Comparison of ENCODE assay signal across 14 cellular contexts in the genomic region with DNA sequence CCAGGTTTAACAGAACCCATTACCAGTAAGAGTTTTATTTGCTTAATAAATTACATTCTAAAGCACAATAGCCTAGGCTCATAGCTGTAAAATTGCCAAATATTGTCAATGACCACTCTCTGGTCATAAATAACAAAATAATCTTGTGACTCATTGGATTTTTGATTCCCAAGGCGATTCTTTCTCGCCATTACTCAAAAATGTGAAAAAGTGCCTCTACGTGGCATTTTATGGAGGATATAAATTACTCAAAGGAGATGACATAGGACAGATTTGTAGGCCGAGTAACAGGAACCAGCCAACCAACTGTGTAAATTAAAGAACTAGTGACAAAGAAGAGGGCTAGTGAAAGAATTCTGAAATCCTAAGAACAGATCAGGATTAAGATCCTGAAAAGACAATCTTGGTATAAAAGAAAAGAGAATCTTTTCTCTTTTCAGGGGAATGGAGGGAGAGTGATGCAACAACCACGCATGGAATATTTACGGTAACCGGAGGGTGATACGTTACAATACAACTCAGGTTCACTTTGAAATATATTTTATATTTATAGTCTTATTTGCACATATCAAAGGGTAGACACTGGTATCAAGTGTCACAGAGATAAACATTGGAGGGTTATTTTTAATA.
DNase-seq lines count a peak whose midpoint lies in the region; ATAC-seq and TF ChIP-seq lines count a peak whose summit lies in the region.
"Had no signal": no experiment of that assay in that cellular context is flagged by ENCODE, and none has a peak within 500 bp of the region (broad histone marks: within the 10 kb centered on the region; RNA-seq: fewer than 3 reads in every experiment).

No MANE protein-coding gene starts in this region.

- H3K27ac Mint-ChIP-seq in nephron (peak overlapping the region in 2 of 3 experiments; percentile 10 to 68), type B pancreatic cell (peak overlapping the region; percentile 52)
- H3K27ac Mint-ChIP-seq: CD14-positive monocyte; CD8-positive, alpha-beta T cell had no signal

- H3K36me3 Mint-ChIP-seq in nephron (ENCODE audit: low read depth), result no peaks in the 10 kb centered on the region
- no peaks in the 10 kb centered on the region for H3K36me3 Mint-ChIP-seq in type B pancreatic cell
- H3K36me3 Mint-ChIP-seq: CD14-positive monocyte; CD8-positive, alpha-beta T cell had no signal

- no peaks in the 10 kb centered on the region for H4K20me1 ChIP-seq in PC-3 (ENCODE audit: low read length)

- H2AFZ ChIP-seq in PC-3 (ENCODE audit: low read length), result no peak overlapping the region

- intact Hi-C loops in PC-3 (cut with micrococcal nuclease), result no loop called here

- H3K9me3 ChIP-seq in PC-3 (ENCODE audit: low read length), result no peaks in the 10 kb centered on the region

- H3K79me2 ChIP-seq in PC-3 (ENCODE audit: low read length), result no peaks in the 10 kb centered on the region

- H3K27ac ChIP-seq in PC-3 (ENCODE audit: low read length), result no peak overlapping the region

- no peaks in the 10 kb centered on the region for H3K9me2 ChIP-seq in PC-3 (replicated peaks; ENCODE audit: low read length)

- ATAC-seq in PC-3 (no peak), GM21576 (IDR thresholded peaks at IDR 0.05; ENCODE audit: unreplicated experiment) (no peak)
- ATAC-seq: CD8-positive, alpha-beta T cell; GM12878; HCT116 had no signal

- no peak overlapping the region for H3K4me2 ChIP-seq in PC-3 (ENCODE audit: low read length)

- POLR2A ChIA-PET in HEK293T (lab: Yijun Ruan, JAX), result interaction anchor here (0.6 to 2.9 kb wide), 13 partner anchors 8 to 212 kb away, joined by 3 to 26 read pairs (median 4); a partner anchor contains a TSS
- POLR2A ChIA-PET in PC-3 (lab: Charles Lee; ENCODE audit: unreplicated experiment), result no interaction called here

- peaks cover 27% of the 10 kb centered on the region for H3K4me1 Mint-ChIP-seq in nephron
- H3K4me1 Mint-ChIP-seq in type B pancreatic cell (ENCODE audit: unreplicated experiment), result peaks cover 8% of the 10 kb centered on the region

- H3K9ac ChIP-seq in PC-3 (ENCODE audit: low read length), result no peak overlapping the region

- H3K4me3 ChIP-seq in PC-3 (ENCODE audit: low read length), result no peak overlapping the region
- H3K4me3 ChIP-seq: GM12878 had no signal

- CTCF ChIA-PET in HEK293T (lab: Yijun Ruan, JAX), result interaction anchor here (0.6 to 1.0 kb wide), 2 partner anchors 109 to 202 kb away, joined by 3 to 4 read pairs; no protein-coding TSS in a partner anchor
- CTCF ChIA-PET in PC-3 (lab: Charles Lee), result no interaction called here

- H3K9me3 Mint-ChIP-seq in nephron (no peaks in the 10 kb centered on the region), type B pancreatic cell (no peaks in the 10 kb centered on the region)
- H3K9me3 Mint-ChIP-seq: CD14-positive monocyte; CD8-positive, alpha-beta T cell had no signal

- no peaks in the 10 kb centered on the region for H3K4me1 ChIP-seq in PC-3 (ENCODE audit: insufficient read depth, low read length)

- no peaks in the 10 kb centered on the region for H3K36me3 ChIP-seq in PC-3 (ENCODE audit: low read depth, low read length)

- BruUV-seq in PC-3 (replicated peaks; lab: Mats Ljungman, UMichigan), result no TSS peak

- DNase-seq in HEK293T (ENCODE audit: extremely low spot score) (no peak), PC-3 (peak; percentile 11), type B pancreatic cell (ENCODE audit: extremely low spot score, unreplicated experiment) (no peak), D341Med (ENCODE audit: low spot score) (no peak), mucosa of gallbladder (ENCODE audit: low spot score) (no peak)
- DNase-seq: CD8-positive, alpha-beta T cell; DMS 273 treated with DMSO at 0.1 percent for 48 hours; GOT3; Karpas-422 had no signal

- no peak for TF ChIP-seq CTCF in PC-3 (conservative IDR thresholded peaks at IDR 0.05; ENCODE audit: low read depth, low read length)
- no peak for TF ChIP-seq CTCF in nephron (IDR thresholded peaks at IDR 0.05; ENCODE audit: unreplicated experiment in 3 of 3)
- TF ChIP-seq CTCF in type B pancreatic cell (conservative IDR thresholded peaks at IDR 0.05), result no peak

- no peak overlapping the region for H3K4me3 Mint-ChIP-seq in nephron
- no peak overlapping the region for H3K4me3 Mint-ChIP-seq in type B pancreatic cell
- H3K4me3 Mint-ChIP-seq: CD14-positive monocyte; CD8-positive, alpha-beta T cell had no signal

- H3K27me3 ChIP-seq in PC-3 (ENCODE audit: low read length), result no peaks in the 10 kb centered on the region

- H3K27me3 Mint-ChIP-seq in nephron (ENCODE audit: low read depth), result peaks cover 18% of the 10 kb centered on the region
- H3K27me3 Mint-ChIP-seq in type B pancreatic cell, result peaks cover 6% of the 10 kb centered on the region

- no peaks in the 10 kb centered on the region for H3F3A ChIP-seq in PC-3 (ENCODE audit: low read length, unreplicated experiment)

TF ChIP-seq in HEK293T, 16 proteins besides CTCF, POLR2A, EP300 and RAD21:
- TF ChIP-seq CTBP1 (IDR thresholded peaks at IDR 0.05; ENCODE audit: borderline replicate concordance) (peak; percentile 100), FOXA1 (IDR thresholded peaks at IDR 0.05) (no peak), ZNF384 (IDR thresholded peaks at IDR 0.05) (peak; percentile 88), L3MBTL2 (conservative IDR thresholded peaks at IDR 0.05) (0 out of 2 replicates have a peak, but pooled peaks have one; percentile 22), FOXK2 (IDR thresholded peaks at IDR 0.05) (no peak), TARDBP (IDR thresholded peaks at IDR 0.05) (no peak), SUZ12 (IDR thresholded peaks at IDR 0.05) (no peak), SP1 (IDR thresholded peaks at IDR 0.05) (no peak), HDGF (IDR thresholded peaks at IDR 0.05; ENCODE audit: borderline replicate concordance) (no peak), NFRKB (IDR thresholded peaks at IDR 0.05) (peak; percentile 50), ELF4 (IDR thresholded peaks at IDR 0.05) (no peak; the same call in 1 of the 2 replicates), FOXM1 (IDR thresholded peaks at IDR 0.05; ENCODE audit: borderline replicate concordance) (peak; percentile 43; the same call in 1 of the 2 replicates), BHLHE40 (IDR thresholded peaks at IDR 0.05; ENCODE audit: borderline replicate concordance) (no peak; the same call in 1 of the 2 replicates), ARNT (IDR thresholded peaks at IDR 0.05) (peak; percentile 93), LEF1 (IDR thresholded peaks at IDR 0.05; ENCODE audit: borderline replicate concordance) (peak; percentile 91)
- TF ChIP-seq, protein P1, sequence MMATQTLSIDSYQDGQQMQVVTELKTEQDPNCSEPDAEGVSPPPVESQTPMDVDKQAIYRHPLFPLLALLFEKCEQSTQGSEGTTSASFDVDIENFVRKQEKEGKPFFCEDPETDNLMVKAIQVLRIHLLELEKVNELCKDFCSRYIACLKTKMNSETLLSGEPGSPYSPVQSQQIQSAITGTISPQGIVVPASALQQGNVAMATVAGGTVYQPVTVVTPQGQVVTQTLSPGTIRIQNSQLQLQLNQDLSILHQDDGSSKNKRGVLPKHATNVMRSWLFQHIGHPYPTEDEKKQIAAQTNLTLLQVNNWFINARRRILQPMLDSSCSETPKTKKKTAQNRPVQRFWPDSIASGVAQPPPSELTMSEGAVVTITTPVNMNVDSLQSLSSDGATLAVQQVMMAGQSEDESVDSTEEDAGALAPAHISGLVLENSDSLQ (IDR thresholded peaks at IDR 0.05), result peak; percentile 98
TF ChIP-seq in HEK293T: peak in this region for 8.
